ENCODE assay signal across 9 cellular contexts in genomic region chr1:151710187-151710586, GRCh38. TPM values are rescaled to one million over a fixed set of nuclear protein-coding genes. Genes with fewer than 3 reads are reported as not detected.
DNase-seq lines count a peak whose midpoint lies in the region; ATAC-seq, FAIRE-seq and TF ChIP-seq lines count a peak whose summit lies in the region.
"Had no signal": no experiment of that assay in that cellular context is flagged by ENCODE, and none has a peak within 500 bp of the region (broad histone marks: within the 10 kb centered on the region; RNA-seq: fewer than 3 reads in every experiment).

No MANE protein-coding gene starts in this region.

- H3K4me3 Mint-ChIP-seq in activated CD4-positive, alpha-beta memory T cell treated with anti-CD3 and anti-CD28 coated beads for 36 hours = no peak overlapping the region

- TF ChIP-seq RAD21 in A549 (conservative IDR thresholded peaks at IDR 0.05 in 1 of 2, IDR thresholded peaks at IDR 0.05 in 1 of 2) = no peak

- no peak overlapping the region for H3K27ac ChIP-seq in A549

- TF ChIP-seq POLR2A in A549 (IDR thresholded peaks at IDR 0.05; ENCODE audit: low read length) = no peak

- peaks cover 12% of the 10 kb centered on the region for H3K27me3 Mint-ChIP-seq in activated CD4-positive, alpha-beta memory T cell treated with anti-CD3 and anti-CD28 coated beads for 36 hours

- no peak overlapping the region for H3K27ac Mint-ChIP-seq in activated CD4-positive, alpha-beta memory T cell treated with anti-CD3 and anti-CD28 coated beads for 36 hours

- WGBS in A549 (ENCODE audit: missing lambda C conversion rate) = 69% methylated on average over 10 of the region's 11 CpGs

- H3K9me3 Mint-ChIP-seq in activated CD4-positive, alpha-beta memory T cell treated with anti-CD3 and anti-CD28 coated beads for 36 hours = no peaks in the 10 kb centered on the region

- no peak overlapping the region for H3K4me2 ChIP-seq in A549

- TF ChIP-seq EP300 in A549 (IDR thresholded peaks at IDR 0.05) = no peak

- DNase-seq in A549 (ENCODE audit: low read depth in 1 of 2, low spot score in 1 of 2) = no peak
- peak; percentile 15 for DNase-seq in HK-2 (ENCODE audit: unreplicated experiment)
- peak; percentile 59 for DNase-seq in activated CD4-positive, alpha-beta memory T cell treated with anti-CD3 and anti-CD28 coated beads for 36 hours
- DNase-seq in head of caudate nucleus = peak; percentile 80 to 99 (median 93)
- DNase-seq in GDM1 (lab: John Stamatoyannopoulos, UW) = no peak
- no peak for DNase-seq in NCI-H345 treated with DMSO at 0.1 percent for 48 hours (lab: John Stamatoyannopoulos, UW; ENCODE audit: unreplicated experiment)
- no peak for DNase-seq in epidermal melanocyte (ENCODE audit: insufficient read length, low spot score)

- intact Hi-C loops in activated CD4-positive, alpha-beta memory T cell treated with anti-CD3 and anti-CD28 coated beads for 36 hours (cut with micrococcal nuclease) = no loop called here
- intact Hi-C loops in head of caudate nucleus (cut with DNase I) = loop anchor here (10.0 kb wide), 1 partner anchor 95 kb away; the partner anchor contains the start of gene SNX27

- FAIRE-seq in A549 (lab: Jason Lieb, UNC) = no peak

- ATAC-seq in A549 = no peak
- ATAC-seq in HG02981 (IDR thresholded peaks at IDR 0.05; ENCODE audit: unreplicated experiment) = no peak

- TF ChIP-seq CTCF in A549 (IDR thresholded peaks at IDR 0.05) = no peak

- POLR2A ChIA-PET in A549 (lab: Yijun Ruan, JAX) = no interaction called here
- POLR2A ChIA-PET in activated CD4-positive, alpha-beta memory T cell treated with anti-CD3 and anti-CD28 coated beads for 36 hours (lab: Charles Lee) = no interaction called here

- H3K9me3 ChIP-seq in A549 = no peaks in the 10 kb centered on the region

- CTCF ChIA-PET in A549 (lab: Yijun Ruan, JAX) = interaction anchor here (1.1 to 1.4 kb wide), 2 partner anchors 24 to 116 kb away, joined by 3 to 4 read pairs; no protein-coding TSS in a partner anchor
- CTCF ChIA-PET in activated CD4-positive, alpha-beta memory T cell treated with anti-CD3 and anti-CD28 coated beads for 36 hours (lab: Charles Lee) = no interaction called here

- H3K4me3 ChIP-seq in A549 = no peak overlapping the region

- H3K36me3 Mint-ChIP-seq in activated CD4-positive, alpha-beta memory T cell treated with anti-CD3 and anti-CD28 coated beads for 36 hours = no peaks in the 10 kb centered on the region

- peaks cover 5% of the 10 kb centered on the region for H3K4me1 Mint-ChIP-seq in activated CD4-positive, alpha-beta memory T cell treated with anti-CD3 and anti-CD28 coated beads for 36 hours (ENCODE audit: low read depth)

- H3K4me1 ChIP-seq in A549 = peaks cover 13% of the 10 kb centered on the region

TF ChIP-seq in A549, 52 proteins besides CTCF, POLR2A, EP300 and RAD21:
- TF ChIP-seq ZFP36 (IDR thresholded peaks at IDR 0.05; ENCODE audit: borderline replicate concordance, partially characterized antibody) (no peak), FOSL2 (IDR thresholded peaks at IDR 0.05) (no peak), FOSL2 (CRISPR knock-in tag; IDR thresholded peaks at IDR 0.05) (0 out of 2 replicates have a peak, but pooled peaks have one; percentile 7)

RNA-seq across cellular contexts. Expression of gene CELF3, which starts 6.4 kb away (rescaled TPM):
- polyA plus RNA-seq in A549 (2011; rRNA removed) = not detected in 2 replicates
- polyA plus RNA-seq in A549 (2012; cell fraction: cytosol; rRNA removed) = not detected in 2 replicates
- polyA plus RNA-seq in A549 (2012; cell fraction: nucleus; rRNA removed) = 0.04 and 0.18 TPM in 2 replicates
- not detected in 3 replicates for polyA plus RNA-seq in A549 (2017; fragmentation: RNase III; extraction: RNeasy Plus Mini Kit Qiagen cat#74134 plus additional on column Dnase treatment)
- polyA minus RNA-seq in A549 (2011; rRNA and poly(A)+ RNA removed) = not detected in 2 replicates
- total RNA-seq in activated CD4-positive, alpha-beta memory T cell treated with anti-CD3 and anti-CD28 coated beads for 36 hours = not detected
- total RNA-seq: subcutaneous adipose tissue had no signal

RNA-seq across cellular contexts. Expression of gene RIIAD1, which starts 11.1 kb away (rescaled TPM):
- polyA plus RNA-seq in A549 (2011; rRNA removed) (not detected in 2 replicates), A549 (2017; fragmentation: RNase III; extraction: RNeasy Plus Mini Kit Qiagen cat#74134 plus additional on column Dnase treatment) (not detected in 3 replicates)
- not detected in 2 replicates for polyA plus RNA-seq in A549 (2012; cell fraction: cytosol; rRNA removed)
- 0.05 TPM in 1 of 2 replicates, not detected in the other for polyA plus RNA-seq in A549 (2012; cell fraction: nucleus; rRNA removed)
- polyA minus RNA-seq in A549 (2011; rRNA and poly(A)+ RNA removed) = not detected in 2 replicates
- not detected for total RNA-seq in activated CD4-positive, alpha-beta memory T cell treated with anti-CD3 and anti-CD28 coated beads for 36 hours
- total RNA-seq: subcutaneous adipose tissue had no signal

RNA-seq across cellular contexts. Expression of gene MRPL9, which starts 53.1 kb away (rescaled TPM):
- 120 and 146 TPM in 2 replicates for polyA plus RNA-seq in A549 (2011; rRNA removed)
- polyA plus RNA-seq in A549 (2012; cell fraction: cytosol; rRNA removed) = 95.2 and 97.0 TPM in 2 replicates
- 52.7 and 70.7 TPM in 2 replicates for polyA plus RNA-seq in A549 (2012; cell fraction: nucleus; rRNA removed)
- 84.1 to 88.6 TPM (median 84.6 TPM) in 3 replicates for polyA plus RNA-seq in A549 (2017; fragmentation: RNase III; extraction: RNeasy Plus Mini Kit Qiagen cat#74134 plus additional on column Dnase treatment)
- 77.4 and 78.6 TPM in 2 replicates for polyA minus RNA-seq in A549 (2011; rRNA and poly(A)+ RNA removed)
- 100 to 1,000 TPM; 135 to 154 TPM for total RNA-seq in activated CD4-positive, alpha-beta memory T cell treated with anti-CD3 and anti-CD28 coated beads for 36 hours

Comparison
In these comparisons a context has a peak if more than half of its experiments do, and no peak if none do; other contexts are left out.
1. DNase-seq: peak in HK-2 (single experiment), activated CD4-positive, alpha-beta memory T cell treated with anti-CD3 and anti-CD28 coated beads for 36 hours (single experiment) and head of caudate nucleus (42 of 42); none in A549 (0 of 2), GDM1 (single experiment), NCI-H345 treated with DMSO at 0.1 percent for 48 hours (single experiment) and epidermal melanocyte (single experiment).